ENCODE assay signal across 20 cellular contexts in genomic region chr2:20640411-20641122, GRCh38. TPM values are rescaled to one million over a fixed set of nuclear protein-coding genes. Genes with fewer than 3 reads are reported as not detected.
DNase-seq lines count a peak whose midpoint lies in the region; ATAC-seq, FAIRE-seq and TF ChIP-seq lines count a peak whose summit lies in the region.
"Had no signal": no experiment of that assay in that cellular context is flagged by ENCODE, and none has a peak within 500 bp of the region (broad histone marks: within the 10 kb centered on the region; RNA-seq: fewer than 3 reads in every experiment).

No MANE protein-coding gene starts in this region.

- no peaks in the 10 kb centered on the region for H3K27me3 ChIP-seq in ACC112 (ENCODE audit: insufficient read depth, low read length)
- H3K27me3 ChIP-seq in ascending aorta = no peaks in the 10 kb centered on the region
- H3K27me3 ChIP-seq in heart right ventricle = no peaks in the 10 kb centered on the region
- no peaks in the 10 kb centered on the region for H3K27me3 ChIP-seq in rectal smooth muscle tissue (ENCODE audit: control insufficient read depth, insufficient read depth, low read length)

- H3K9me3 ChIP-seq in ascending aorta (no peaks in the 10 kb centered on the region), heart right ventricle (no peaks in the 10 kb centered on the region)
- H3K9me3 ChIP-seq: A549, lower lobe of right lung had no signal

- H3K9ac ChIP-seq in rectal smooth muscle tissue (ENCODE audit: low read length) = no peak overlapping the region

- TF ChIP-seq POLR2A in GM12891 (IDR thresholded peaks at IDR 0.05; ENCODE audit: low read depth, low read length) = no peak

- no peak for FAIRE-seq in GM12891 (lab: Jason Lieb, UNC)
- FAIRE-seq: A549, endometrium had no signal

- intact Hi-C loops in ascending aorta (cut with DNase I) = loop anchor here (1.0 to 10.0 kb wide), 3 partner anchors 196 to 586 kb away; partner anchors contain the start of gene LAPTM4A
- intact Hi-C loops in heart right ventricle (cut with DNase I) = loop anchor here in 1 of 10 donors (5.0 kb wide), 1 partner anchor 263 kb away; no protein-coding TSS in a partner anchor

- H3K79me2 ChIP-seq in ACC112 (ENCODE audit: control insufficient read depth, insufficient read depth, low read length, unreplicated experiment) = no peaks in the 10 kb centered on the region

- ATAC-seq in heart right ventricle = no peak
- ATAC-seq: lower lobe of right lung had no signal

- TF ChIP-seq CTCF in ascending aorta (IDR thresholded peaks at IDR 0.05) = no peak
- TF ChIP-seq CTCF in heart right ventricle (IDR thresholded peaks at IDR 0.05) = no peak

- peak in 1 of 2 donors; percentile 83 for DNase-seq in ascending aorta (ENCODE audit: low spot score in 2 of 2)
- DNase-seq in heart right ventricle = peak in 1 of 2 donors; percentile 64
- no peak for DNase-seq in GM12891 (ENCODE audit: insufficient read length, low spot score)
- no peak for DNase-seq in stimulated activated CD4-positive, alpha-beta T cell treated with anti-CD3 and anti-CD28 coated beads, Interleukin-15, amount 100 ng/mL, for 24 hours
- DNase-seq in NCI-H82 treated with DMSO at 0.1 percent for 48 hours (lab: John Stamatoyannopoulos, UW; ENCODE audit: unreplicated experiment) = no peak
- DNase-seq in activated naive CD4-positive, alpha-beta T cell treated with Interleukin-2 at 50 U/mL for 16 hours = no peak
- DNase-seq: activated CD4-positive, alpha-beta T cell treated with anti-CD3 and anti-CD28 coated beads for 4 hours; activated effector memory CD4-positive, alpha-beta T cell treated with Interleukin-2 at 50 U/mL for 16 hours; NCI-H1417 treated with DMSO at 0.1 percent for 48 hours; NCI-H345; NK-92 treated with Interleukin-12 subunit alpha and Interleukin-12 subunit beta, amount 100 ng/mL, for 24 hours; stimulated activated CD4-positive, alpha-beta T cell treated with anti-CD3 and anti-CD28 coated beads, Interleukin-4, amount 100 ng/mL, for 4 hours had no signal

- 0 out of 2 replicates have a peak, but pooled peaks cover 4% of the 10 kb centered on the region for H3K36me3 ChIP-seq in ACC112 (ENCODE audit: insufficient read depth, low read length)
- peaks cover 28 to 40% of the 10 kb centered on the region in 2 donors for H3K36me3 ChIP-seq in ascending aorta
- peaks cover 0 to 92% (median 24%) of the 10 kb centered on the region in 9 donors for H3K36me3 ChIP-seq in heart right ventricle
- H3K36me3 ChIP-seq in rectal smooth muscle tissue (ENCODE audit: control insufficient read depth, insufficient read depth, low read length) = peaks cover 14% of the 10 kb centered on the region

- H3K4me1 ChIP-seq in ACC112 (ENCODE audit: control insufficient read depth, insufficient read depth, low read length, unreplicated experiment) (peaks cover 18% of the 10 kb centered on the region), ascending aorta (peaks cover 26 to 59% of the 10 kb centered on the region in 2 donors), heart right ventricle (peaks cover 8 to 66% (median 43%) of the 10 kb centered on the region in 9 donors), rectal smooth muscle tissue (ENCODE audit: control insufficient read depth, insufficient read depth, low read length) (peaks cover 53% of the 10 kb centered on the region)

- H3K4me3 ChIP-seq in ACC112 (ENCODE audit: low read depth, low read length) (no peak overlapping the region), ascending aorta (no peak overlapping the region), heart right ventricle (no peak overlapping the region), rectal smooth muscle tissue (ENCODE audit: low read length) (no peak overlapping the region)
- H3K4me3 ChIP-seq: A549, lower lobe of right lung, skin epidermis had no signal

- H3K27ac ChIP-seq in ACC112 (ENCODE audit: low read depth, low read length) (peak overlapping the region; percentile 77; the same call in 1 of the 2 replicates), ascending aorta (peak overlapping the region; percentile 95 to 99), heart right ventricle (peak overlapping the region in 7 of 10 donors; percentile 16 to 61 (median 50)), rectal smooth muscle tissue (ENCODE audit: low read depth, low read length) (peak overlapping the region; percentile 95)
- H3K27ac ChIP-seq: A549, lower lobe of right lung had no signal

- 66 to 71% methylated on average over 14 of the region's 14 CpGs for WGBS in heart right ventricle, 2 donors

- H2AFZ ChIP-seq in ACC112 (ENCODE audit: low read length, unreplicated experiment) = no peak overlapping the region

TF ChIP-seq in GM12891, 5 proteins besides CTCF, POLR2A, EP300 and RAD21:
- no peak for TF ChIP-seq SPI1 (IDR thresholded peaks at IDR 0.05; ENCODE audit: low read depth, low read length)
- no peak for TF ChIP-seq TAF1 (IDR thresholded peaks at IDR 0.05; ENCODE audit: low read depth, low read length)
TF ChIP-seq in GM12891: peak in this region for 0.

RNA-seq across cellular contexts. Expression of gene HS1BP3, which starts 10.3 kb away (rescaled TPM):
- total RNA-seq in ascending aorta = 40.0 TPM
- 10 to 100 TPM; 11.3 to 26.3 (median 16.1) TPM for total RNA-seq in heart right ventricle
- polyA plus RNA-seq in heart right ventricle = 10 to 100 TPM; 16.8 to 24.6 TPM
- polyA plus RNA-seq in GM12891 (2012; ENCODE audit: low read depth, missing spikeins) = 6.6 TPM

RNA-seq across cellular contexts. Expression of gene GDF7, which starts 26.4 kb away (rescaled TPM):
- total RNA-seq in ascending aorta = 11.6 TPM
- total RNA-seq in heart right ventricle = 1 to 10 TPM in 1 of 10 donors, under 1 TPM in 9; 0.10 to 1.2 (median 0.66) TPM
- polyA plus RNA-seq in heart right ventricle = under 1 TPM; 0.17 to 0.37 TPM
- 0.12 TPM for polyA plus RNA-seq in GM12891 (2012; ENCODE audit: low read depth, missing spikeins)
- total RNA-seq: LHCN-M2, RPMI7951 had no signal
